Comparison of ENCODE assay signal across 14 cellular contexts in the genomic region with DNA sequence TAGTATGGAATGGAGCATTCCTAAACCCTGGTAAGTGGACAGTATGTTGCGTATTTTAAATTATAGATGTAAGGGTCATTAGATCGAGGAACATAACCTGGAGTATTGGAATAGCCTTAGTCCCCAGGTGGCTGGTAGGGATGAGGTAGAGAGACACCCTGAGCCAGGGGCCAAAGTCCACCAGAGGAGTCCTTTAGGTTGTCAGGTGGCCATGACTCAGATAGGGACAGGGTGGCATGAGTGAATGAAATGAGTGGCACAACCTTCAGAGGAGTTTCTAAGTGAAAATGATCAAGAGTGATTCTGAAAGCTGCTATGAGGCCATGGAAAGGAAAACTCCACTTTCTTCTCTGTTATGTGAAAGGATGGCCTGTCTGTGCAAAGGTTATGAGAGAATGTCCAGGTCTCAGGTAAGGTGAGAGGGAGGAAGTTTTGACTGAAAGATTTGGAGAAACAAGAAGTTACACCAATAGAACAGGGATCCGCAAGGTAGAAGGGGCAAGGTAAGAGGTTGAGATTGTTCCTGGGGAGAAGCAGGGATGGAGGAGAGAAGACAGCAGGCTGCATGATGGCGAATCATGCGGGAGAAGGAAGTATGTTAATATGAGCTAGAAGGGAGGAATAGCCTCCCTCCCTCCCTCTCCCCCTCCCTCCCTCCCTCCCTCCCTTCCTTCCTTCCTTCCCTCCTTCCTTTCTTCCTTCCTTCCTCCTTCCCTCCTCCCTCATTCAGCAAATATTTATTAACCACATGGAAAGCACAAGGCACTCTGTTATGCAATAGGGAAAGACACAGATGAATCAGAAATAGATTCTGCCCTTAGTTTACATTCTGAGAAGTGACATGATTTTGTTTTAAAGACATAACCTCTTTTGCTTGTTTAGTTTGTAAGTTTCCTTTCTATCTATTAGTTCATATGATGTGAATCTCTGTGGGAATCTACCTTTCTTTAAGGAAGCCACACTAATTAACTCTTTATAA. TPM values are rescaled to one million over a fixed set of nuclear protein-coding genes. Genes with fewer than 3 reads are reported as not detected.
A peak's percentile ranks its signal among the peaks of the same experiment; 100 is the strongest.
DNase-seq lines count a peak whose midpoint lies in the region; ATAC-seq, FAIRE-seq and TF ChIP-seq lines count a peak whose summit lies in the region.
"Had no signal": no experiment of that assay in that cellular context is flagged by ENCODE, and none has a peak within 500 bp of the region (broad histone marks: within the 10 kb centered on the region; RNA-seq: fewer than 3 reads in every experiment).

No MANE protein-coding gene starts in this region.

- no peak for DNase-seq in activated naive CD8-positive, alpha-beta T cell treated with anti-CD3 and anti-CD28 coated beads, Interleukin-2, amount 50 U/mL, for 24 hours
- no peak for DNase-seq in activated naive CD8-positive, alpha-beta T cell treated with anti-CD3 and anti-CD28 coated beads for 36 hours
- peak; percentile 40 to 75 for DNase-seq in cardiac fibroblast (ENCODE audit: low read depth in 2 of 2)
- no peak for DNase-seq in left lung
- DNase-seq in upper lobe of right lung, result no peak
- DNase-seq in H54 (ENCODE audit: insufficient read length, low spot score), result no peak
- no peak for DNase-seq in NCI-H748 (lab: John Stamatoyannopoulos, UW; ENCODE audit: unreplicated experiment)
- DNase-seq: ACHN; activated CD4-positive, alpha-beta memory T cell treated with anti-CD3 and anti-CD28 coated beads for 36 hours; right cardiac atrium had no signal

- H3K9me3 Mint-ChIP-seq in activated naive CD8-positive, alpha-beta T cell treated with anti-CD3 and anti-CD28 coated beads, Interleukin-2, amount 50 U/mL, for 24 hours, result no peaks in the 10 kb centered on the region
- no peaks in the 10 kb centered on the region for H3K9me3 Mint-ChIP-seq in activated naive CD8-positive, alpha-beta T cell treated with anti-CD3 and anti-CD28 coated beads for 36 hours
- H3K9me3 Mint-ChIP-seq: activated CD4-positive, alpha-beta memory T cell treated with anti-CD3 and anti-CD28 coated beads for 36 hours; activated naive CD4-positive, alpha-beta T cell treated with anti-CD3 and anti-CD28 coated beads, Interleukin-2, amount 50 U/mL, for 24 hours; T-helper 1 cell treated with Interleukin-12 subunit alpha and Interleukin-12 subunit beta and Interleukin-4 antibody, amounts not matched to agents 30 μg/mL and 1 μg/mL, for 36 hours had no signal

- no peaks in the 10 kb centered on the region for H3K36me3 ChIP-seq in left lung
- no peaks in the 10 kb centered on the region for H3K36me3 ChIP-seq in upper lobe of right lung

- intact Hi-C loops in left lung (cut with DNase I) (no loop called here), upper lobe of right lung (cut with DNase I) (no loop called here)

- peak; percentile 46 for ATAC-seq in activated naive CD8-positive, alpha-beta T cell treated with anti-CD3 and anti-CD28 coated beads, Interleukin-2, amount 50 U/mL, for 24 hours
- ATAC-seq in left lung (peak; percentile 29), upper lobe of right lung (no peak), GM18868 (IDR thresholded peaks at IDR 0.05; ENCODE audit: unreplicated experiment) (no peak)
- ATAC-seq: right cardiac atrium had no signal

- H3K27ac Mint-ChIP-seq in activated naive CD8-positive, alpha-beta T cell treated with anti-CD3 and anti-CD28 coated beads, Interleukin-2, amount 50 U/mL, for 24 hours, result no peak overlapping the region
- no peak overlapping the region for H3K27ac Mint-ChIP-seq in activated naive CD8-positive, alpha-beta T cell treated with anti-CD3 and anti-CD28 coated beads for 36 hours
- H3K27ac Mint-ChIP-seq: activated CD4-positive, alpha-beta memory T cell treated with anti-CD3 and anti-CD28 coated beads for 36 hours; activated naive CD4-positive, alpha-beta T cell treated with anti-CD3 and anti-CD28 coated beads, Interleukin-2, amount 50 U/mL, for 24 hours; T-helper 1 cell treated with Interleukin-12 subunit alpha and Interleukin-12 subunit beta and Interleukin-4 antibody, amounts not matched to agents 30 μg/mL and 1 μg/mL, for 36 hours had no signal

- H3K27me3 ChIP-seq in left lung (no peaks in the 10 kb centered on the region), upper lobe of right lung (no peaks in the 10 kb centered on the region)

- TF ChIP-seq POLR2A in H54 (IDR thresholded peaks at IDR 0.05; ENCODE audit: low read depth, low read length), result no peak

- no peak for FAIRE-seq in H54 (lab: Jason Lieb, UNC)
- FAIRE-seq: GM18507 had no signal

- H3K9me3 ChIP-seq in left lung, result no peaks in the 10 kb centered on the region
- no peaks in the 10 kb centered on the region for H3K9me3 ChIP-seq in upper lobe of right lung

- peak overlapping the region; percentile 56 to 60 for H3K27ac ChIP-seq in left lung
- peak overlapping the region; percentile 36 for H3K27ac ChIP-seq in upper lobe of right lung

- H3K4me1 ChIP-seq in left lung, result peaks cover 4 to 24% of the 10 kb centered on the region in 2 donors
- H3K4me1 ChIP-seq in upper lobe of right lung, result peaks cover 14% of the 10 kb centered on the region

- TF ChIP-seq CTCF in cardiac fibroblast (IDR thresholded peaks at IDR 0.05; ENCODE audit: low read depth, low read length) (no peak), left lung (IDR thresholded peaks at IDR 0.05) (no peak), upper lobe of right lung (IDR thresholded peaks at IDR 0.05) (no peak)

- H3K4me3 ChIP-seq in cardiac fibroblast (replicated peaks in 1 of 2; ENCODE audit: low read depth in 2 of 2, low read length in 2 of 2) (no peak overlapping the region), left lung (no peak overlapping the region), upper lobe of right lung (no peak overlapping the region)

- peaks cover 3% of the 10 kb centered on the region for H3K4me1 Mint-ChIP-seq in activated naive CD8-positive, alpha-beta T cell treated with anti-CD3 and anti-CD28 coated beads, Interleukin-2, amount 50 U/mL, for 24 hours
- no peaks in the 10 kb centered on the region for H3K4me1 Mint-ChIP-seq in activated naive CD8-positive, alpha-beta T cell treated with anti-CD3 and anti-CD28 coated beads for 36 hours
- H3K4me1 Mint-ChIP-seq: activated naive CD4-positive, alpha-beta T cell treated with anti-CD3 and anti-CD28 coated beads, Interleukin-2, amount 50 U/mL, for 24 hours had no signal

- H3K4me3 Mint-ChIP-seq in activated naive CD8-positive, alpha-beta T cell treated with anti-CD3 and anti-CD28 coated beads, Interleukin-2, amount 50 U/mL, for 24 hours, result no peak overlapping the region
- no peak overlapping the region for H3K4me3 Mint-ChIP-seq in activated naive CD8-positive, alpha-beta T cell treated with anti-CD3 and anti-CD28 coated beads for 36 hours
- H3K4me3 Mint-ChIP-seq: activated CD4-positive, alpha-beta memory T cell treated with anti-CD3 and anti-CD28 coated beads for 36 hours; activated naive CD4-positive, alpha-beta T cell treated with anti-CD3 and anti-CD28 coated beads, Interleukin-2, amount 50 U/mL, for 24 hours; T-helper 1 cell treated with Interleukin-12 subunit alpha and Interleukin-12 subunit beta and Interleukin-4 antibody, amounts not matched to agents 30 μg/mL and 1 μg/mL, for 36 hours had no signal

- H3K27me3 Mint-ChIP-seq in activated naive CD8-positive, alpha-beta T cell treated with anti-CD3 and anti-CD28 coated beads, Interleukin-2, amount 50 U/mL, for 24 hours, result peaks cover 46% of the 10 kb centered on the region
- H3K27me3 Mint-ChIP-seq in activated naive CD8-positive, alpha-beta T cell treated with anti-CD3 and anti-CD28 coated beads for 36 hours, result peaks cover 36% of the 10 kb centered on the region

- H3K36me3 Mint-ChIP-seq in activated naive CD8-positive, alpha-beta T cell treated with anti-CD3 and anti-CD28 coated beads, Interleukin-2, amount 50 U/mL, for 24 hours (ENCODE audit: low read depth), result no peaks in the 10 kb centered on the region
- no peaks in the 10 kb centered on the region for H3K36me3 Mint-ChIP-seq in activated naive CD8-positive, alpha-beta T cell treated with anti-CD3 and anti-CD28 coated beads for 36 hours
- H3K36me3 Mint-ChIP-seq: activated CD4-positive, alpha-beta memory T cell treated with anti-CD3 and anti-CD28 coated beads for 36 hours; activated naive CD4-positive, alpha-beta T cell treated with anti-CD3 and anti-CD28 coated beads, Interleukin-2, amount 50 U/mL, for 24 hours had no signal

RNA-seq across cellular contexts. Expression of a gene that starts 14.0 kb away (rescaled TPM):
- total RNA-seq in activated naive CD8-positive, alpha-beta T cell treated with anti-CD3 and anti-CD28 coated beads for 36 hours, result 1 to 10 TPM; 5.4 to 6.3 TPM
- total RNA-seq in left lung, result 10 to 100 TPM; 16.1 to 26.3 TPM
- total RNA-seq in upper lobe of right lung, result 23.4 TPM

RNA-seq across cellular contexts. Expression of a gene that starts 14.1 kb away (rescaled TPM):
- total RNA-seq in activated naive CD8-positive, alpha-beta T cell treated with anti-CD3 and anti-CD28 coated beads for 36 hours, result 1 to 10 TPM in 1 of 2 experiments, under 1 TPM in 1; 0.54 to 1.1 TPM
- total RNA-seq in left lung (10 to 100 TPM; 39.4 to 64.2 TPM), upper lobe of right lung (42.5 TPM)
- total RNA-seq: activated CD4-positive, alpha-beta memory T cell treated with anti-CD3 and anti-CD28 coated beads for 36 hours had no signal

RNA-seq across cellular contexts. Expression of a gene that starts 19.0 kb away (rescaled TPM):
- total RNA-seq in activated naive CD8-positive, alpha-beta T cell treated with anti-CD3 and anti-CD28 coated beads for 36 hours, result 1 to 10 TPM in 1 of 2 experiments, under 1 TPM in 1; 0.70 to 1.0 TPM
- 10 to 100 TPM; 38.2 to 45.2 TPM for total RNA-seq in left lung
- total RNA-seq in upper lobe of right lung, result 54.5 TPM

RNA-seq across cellular contexts. Expression of a gene that starts 42.5 kb away (rescaled TPM):
- total RNA-seq in activated naive CD8-positive, alpha-beta T cell treated with anti-CD3 and anti-CD28 coated beads for 36 hours, result 10 to 100 TPM in 1 of 2 experiments, 1 to 10 TPM in 1; 9.3 to 10.3 TPM
- 10 to 100 TPM in 1 of 2 donors, 1 to 10 TPM in 1; 5.9 to 26.1 TPM for total RNA-seq in left lung
- total RNA-seq in upper lobe of right lung, result 9.8 TPM

RNA-seq across cellular contexts. Expression of a gene that starts 43.9 kb away (rescaled TPM):
- total RNA-seq in activated naive CD8-positive, alpha-beta T cell treated with anti-CD3 and anti-CD28 coated beads for 36 hours, result 10 to 100 TPM; 11.5 TPM
- total RNA-seq in left lung (1 to 10 TPM; 4.5 to 6.3 TPM), upper lobe of right lung (6.4 TPM)

Comparison
In these comparisons a context has a peak if more than half of its experiments do, and no peak if none do; other contexts are left out.
1. ATAC-seq: peak in activated naive CD8-positive, alpha-beta T cell treated with anti-CD3 and anti-CD28 coated beads, Interleukin-2, amount 50 U/mL, for 24 hours (single experiment) and left lung (single experiment); none in upper lobe of right lung (single experiment) and GM18868 (single experiment).
2. DNase-seq: peak in cardiac fibroblast (2 of 2); none in activated naive CD8-positive, alpha-beta T cell treated with anti-CD3 and anti-CD28 coated beads, Interleukin-2, amount 50 U/mL, for 24 hours (single experiment), activated naive CD8-positive, alpha-beta T cell treated with anti-CD3 and anti-CD28 coated beads for 36 hours (single experiment), left lung (0 of 2), upper lobe of right lung (single experiment), H54 (single experiment) and NCI-H748 (single experiment).
3. RNA of a gene that starts 14.1 kb away (total RNA-seq): 39.4 to 64.2 TPM in left lung and 42.5 TPM in upper lobe of right lung (single experiment); 0.54 to 1.1 TPM in activated naive CD8-positive, alpha-beta T cell treated with anti-CD3 and anti-CD28 coated beads for 36 hours; every median in the first group is over 10 times any median in the second.
4. RNA of a gene that starts 19.0 kb away (total RNA-seq): 54.5 TPM in upper lobe of right lung (single experiment) and 38.2 to 45.2 TPM in left lung; 0.70 to 1.0 TPM in activated naive CD8-positive, alpha-beta T cell treated with anti-CD3 and anti-CD28 coated beads for 36 hours; every median in the first group is over 10 times any median in the second.